ENCODE assay signal across 6 cellular contexts in genomic region chr1:146272734-146273133, GRCh38. TPM values are rescaled to one million over a fixed set of nuclear protein-coding genes. Genes with fewer than 3 reads are reported as not detected.
DNase-seq lines count a peak whose midpoint lies in the region; ATAC-seq, FAIRE-seq and TF ChIP-seq lines count a peak whose summit lies in the region.
"Not testable (repeated sequence)": the region's sequence is repeated elsewhere in the genome, so short reads cannot be mapped to it uniquely, and the experiment has no call there.

No MANE protein-coding gene starts in this region.

- not testable (repeated sequence) for H3K27ac ChIP-seq in HCT116 (ENCODE audit: low read depth, low read length); PC-3 (ENCODE audit: low read length); RWPE2 (ENCODE audit: poor library complexity, severe bottlenecking); K562 (ENCODE audit: extremely low read depth, low read depth, low read length); left lung

- TF ChIP-seq EP300 in K562 (IDR thresholded peaks at IDR 0.05; ENCODE audit: low read length) = not testable (repeated sequence)

- not testable (repeated sequence) for H3K4me1 ChIP-seq in HCT116 (ENCODE audit: control insufficient read depth in 1 of 2, insufficient read depth in 2 of 2, low read length in 2 of 2); PC-3 (ENCODE audit: insufficient read depth, low read length); RWPE2 (ENCODE audit: insufficient read depth, poor library complexity, severe bottlenecking); K562 (replicated peaks in 1 of 2; ENCODE audit: control insufficient read depth in 2 of 2, insufficient read depth in 2 of 2, low read length in 2 of 2); left lung

- DNase-seq in HCT116 (ENCODE audit: low read depth, low spot score); PC-3; RWPE2 (ENCODE audit: low spot score); K562 (ENCODE audit: extremely low read depth in 1 of 4, low spot score in 3 of 4); left lung; omental fat pad (ENCODE audit: low spot score): not testable (repeated sequence)

- in situ Hi-C loops in K562 (cut with MboI) = not testable (repeated sequence)

- TF ChIP-seq RAD21 in HCT116 (IDR thresholded peaks at IDR 0.05; ENCODE audit: low read depth); K562 (CRISPR knock-in tag; conservative IDR thresholded peaks at IDR 0.05 in 1 of 2, IDR thresholded peaks at IDR 0.05 in 1 of 2): not testable (repeated sequence)

- not testable (repeated sequence) for BruUV-seq in HCT116 (replicated peaks; lab: Mats Ljungman, UMichigan); PC-3 (replicated peaks; lab: Mats Ljungman, UMichigan); K562 (replicated peaks; lab: Mats Ljungman, UMichigan)

- H3K9ac ChIP-seq in HCT116 (ENCODE audit: low read length); PC-3 (ENCODE audit: low read length); K562 (ENCODE audit: insufficient read depth in 1 of 2, low read depth in 2 of 2, low read length in 2 of 2): not testable (repeated sequence)

- not testable (repeated sequence) for TF ChIP-seq CTCF in HCT116 (IDR thresholded peaks at IDR 0.05 in 2 of 3, conservative IDR thresholded peaks at IDR 0.05 in 1 of 3; ENCODE audit: borderline replicate concordance in 1 of 3, insufficient read depth in 1 of 3, low read depth in 2 of 3, low read length in 2 of 3); PC-3 (conservative IDR thresholded peaks at IDR 0.05; ENCODE audit: low read depth, low read length); RWPE2 (IDR thresholded peaks at IDR 0.05; ENCODE audit: poor library complexity, severe bottlenecking); K562 (IDR thresholded peaks at IDR 0.05 in 2 of 3, conservative IDR thresholded peaks at IDR 0.05 in 1 of 3; ENCODE audit: insufficient read depth in 2 of 3, low read depth in 1 of 3, low read length in 3 of 3); left lung (IDR thresholded peaks at IDR 0.05); omental fat pad (IDR thresholded peaks at IDR 0.05)

- H2AFZ ChIP-seq in HCT116 (ENCODE audit: low read depth, low read length, poor library complexity, severe bottlenecking); PC-3 (ENCODE audit: low read length); K562 (ENCODE audit: low read depth, low read length): not testable (repeated sequence)

- intact Hi-C loops in HCT116 (cut with micrococcal nuclease); PC-3 (cut with micrococcal nuclease); K562 (cut with micrococcal nuclease); left lung (cut with DNase I): not testable (repeated sequence)

- POLR2A ChIA-PET in HCT116 (lab: Charles Lee); PC-3 (lab: Charles Lee; ENCODE audit: unreplicated experiment); K562 (lab: Yijun Ruan, JAX): not testable (repeated sequence)

- not testable (repeated sequence) for H3K4me2 ChIP-seq in HCT116 (ENCODE audit: low read length); PC-3 (ENCODE audit: low read length); K562 (ENCODE audit: insufficient read depth, low read length)

- H4K20me1 ChIP-seq in HCT116 (ENCODE audit: insufficient read depth); PC-3 (ENCODE audit: low read length); K562 (replicated peaks; ENCODE audit: control insufficient read depth, insufficient read depth, low read length): not testable (repeated sequence)

- not testable (repeated sequence) for FAIRE-seq in K562 (lab: Jason Lieb, UNC)

- H3K9me3 ChIP-seq in HCT116 (ENCODE audit: control insufficient read depth in 1 of 2, insufficient read depth in 1 of 2, low read depth in 1 of 2, low read length in 2 of 2); PC-3 (ENCODE audit: low read length); RWPE2 (ENCODE audit: severe bottlenecking); K562 (replicated peaks; ENCODE audit: control insufficient read depth, insufficient read depth, low read depth, low read length); left lung: not testable (repeated sequence)

- not testable (repeated sequence) for H3K79me2 ChIP-seq in HCT116 (ENCODE audit: insufficient read depth, low read length); PC-3 (ENCODE audit: low read length); K562 (ENCODE audit: control insufficient read depth, insufficient read depth, low read length)

- H3K9me2 ChIP-seq in HCT116 (ENCODE audit: insufficient read depth); PC-3 (replicated peaks; ENCODE audit: low read length): not testable (repeated sequence)

- H3K9me1 ChIP-seq in K562 (ENCODE audit: control insufficient read depth, insufficient read depth, low read length) = not testable (repeated sequence)

- RAD21 ChIA-PET in HCT116 (lab: Charles Lee; ENCODE audit: low non-redundant PET in 1 of 2, low total read pairs in 2 of 2, uncharacterized antibody in 2 of 2, unreplicated experiment in 2 of 2) = not testable (repeated sequence)

- H3K4me3 ChIP-seq in HCT116 (replicated peaks in 1 of 2; ENCODE audit: low read depth in 1 of 2, low read length in 2 of 2); PC-3 (ENCODE audit: low read length); RWPE2 (ENCODE audit: severe bottlenecking); K562; left lung: not testable (repeated sequence)

- H3K27me3 ChIP-seq in HCT116 (ENCODE audit: insufficient read depth, low read length); PC-3 (ENCODE audit: low read length); RWPE2 (ENCODE audit: insufficient read depth, poor library complexity, severe bottlenecking); K562 (ENCODE audit: control insufficient read depth in 2 of 2, insufficient read depth in 2 of 2, low read length in 2 of 2); left lung: not testable (repeated sequence)

- ATAC-seq in HCT116 = peak; percentile 52
- peak; percentile 39 for ATAC-seq in PC-3
- ATAC-seq in RWPE2 (ENCODE audit: low read depth) = peak; percentile 88
- ATAC-seq in K562 = peak; percentile 55; the same call in 2 of the 3 replicates
- peak; percentile 32 for ATAC-seq in left lung
- peak; percentile 73 for ATAC-seq in omental fat pad (ENCODE audit: low FRiP score)

- not testable (repeated sequence) for H3F3A ChIP-seq in PC-3 (ENCODE audit: low read length, unreplicated experiment)

- not testable (repeated sequence) for TF ChIP-seq POLR2A in HCT116 (IDR thresholded peaks at IDR 0.05; ENCODE audit: borderline replicate concordance, extremely low read depth, insufficient read depth, insufficient read length); K562 (conservative IDR thresholded peaks at IDR 0.05)

- not testable (repeated sequence) for H3K36me3 ChIP-seq in HCT116 (ENCODE audit: control insufficient read depth in 1 of 2, insufficient read depth in 2 of 2, low read length in 2 of 2); PC-3 (ENCODE audit: low read depth, low read length); RWPE2 (ENCODE audit: low read depth); K562 (ENCODE audit: control insufficient read depth, insufficient read depth, low read length); left lung

- no CpG with 5 or more reads among the region's 3 CpGs for WGBS in K562 (ENCODE audit: insufficient coverage, low coverage, missing lambda C conversion rate)

- CTCF ChIA-PET in HCT116 (lab: Charles Lee); PC-3 (lab: Charles Lee); K562 (lab: Yijun Ruan, JAX; ENCODE audit: low intra/inter-chr PET ratio): not testable (repeated sequence)

RNA-seq across cellular contexts. Expression of gene NOTCH2NLA, which starts 43.9 kb away (rescaled TPM):
- 26.3 TPM for total RNA-seq in HCT116 (2021; ENCODE audit: unreplicated experiment)
- 13.0 and 17.5 TPM in 2 replicates for polyA plus RNA-seq in HCT116 (2012)
- total RNA-seq in PC-3 (2014; rRNA removed) = 69.6 and 93.9 TPM in 2 replicates
- total RNA-seq in K562 (2011; cell fraction: chromatin; rRNA removed; ENCODE audit: low replicate concordance) = 38.1 and 59.3 TPM in 2 replicates
- 18.8 and 26.2 TPM in 2 replicates for total RNA-seq in K562 (2011; cell fraction: nucleolus; rRNA removed)
- 34.8 and 58.0 TPM in 2 replicates for total RNA-seq in K562 (2011; cell fraction: nucleoplasm; rRNA removed)
- 20.4 and 28.7 TPM in 2 replicates for total RNA-seq in K562 (2014; rRNA removed)
- 6.1 and 8.0 TPM in 2 replicates for total RNA-seq in K562 (2014; rRNA removed; fragmentation: Illumina TruSeq; extraction: Trizol)
- 8.7 and 10.3 TPM in 2 replicates for total RNA-seq in K562 (2015; rRNA removed; fragmentation: Illumina TruSeq; extraction: Trizol)
- 10.1 and 10.7 TPM in 2 replicates for total RNA-seq in K562 (2021)
- 10.9 and 11.3 TPM in 2 replicates for polyA plus RNA-seq in K562 (2011; rRNA removed)
- 10.9 and 13.2 TPM in 2 replicates for polyA plus RNA-seq in K562 (2011; cell fraction: cytosol; rRNA removed)
- 12.3 and 15.2 TPM in 2 replicates for polyA plus RNA-seq in K562 (2011; cell fraction: nucleus; rRNA removed)
- polyA plus RNA-seq in K562 (2012) = 6.1 and 8.0 TPM in 2 replicates
- polyA plus RNA-seq in K562 (2014; fragmentation: Illumina TruSeq; extraction: Trizol) = 5.4 and 6.1 TPM in 2 replicates
- 1 to 10 TPM; 1.5 to 1.6 TPM for polyA plus RNA-seq in K562 (2014; fragmentation: Nextera tagmentation; extraction: Ambion mirVana)
- polyA plus RNA-seq in K562 (2014; rRNA removed) = 9.3 and 10.5 TPM in 2 replicates
- polyA minus RNA-seq in K562 (2011; rRNA and poly(A)+ RNA removed) = 30.8 and 38.4 TPM in 2 replicates
- polyA minus RNA-seq in K562 (2011; cell fraction: cytosol; rRNA and poly(A)+ RNA removed) = 8.4 and 10.9 TPM in 2 replicates
- 35.9 and 49.2 TPM in 2 replicates for polyA minus RNA-seq in K562 (2011; cell fraction: nucleus; rRNA and poly(A)+ RNA removed)
- 10 to 100 TPM; 37.9 to 38.4 TPM for total RNA-seq in left lung
- 10 to 100 TPM; 39.6 to 52.0 (median 46.4) TPM for total RNA-seq in omental fat pad

Comparison
In these comparisons a context has a peak if more than half of its experiments do, and no peak if none do; other contexts are left out.
1. ATAC-seq: peak in every context shown above with its lines; median percentile 88 in RWPE2; 73 in omental fat pad; 55 in K562; 52 in HCT116; 39 in PC-3; 32 in left lung.